ENCODE assay signal across 33 cellular contexts in genomic region chr2:105536175-105536574, GRCh38.
"Had no signal": no experiment of that assay in that cellular context is flagged by ENCODE, and none has a peak within 500 bp of the region (broad histone marks: within the 10 kb centered on the region; RNA-seq: fewer than 3 reads in every experiment).

No MANE protein-coding gene starts in this region.

- H3K4me1 ChIP-seq: adrenal gland, body of pancreas had no signal

- H3K9me3 ChIP-seq: adrenal gland, body of pancreas had no signal

- H3K4me3 ChIP-seq: adrenal gland, body of pancreas had no signal

- H3K27me3 ChIP-seq: adrenal gland, body of pancreas had no signal

- H3K36me3 ChIP-seq: adrenal gland, WERI-Rb-1 had no signal

- H3K27ac ChIP-seq: adrenal gland, body of pancreas, epithelial cell of prostate, WERI-Rb-1 had no signal

- ATAC-seq: activated CD4-positive, CD25-positive, alpha-beta regulatory T cell treated with anti-CD3 and anti-CD28 coated beads, Interleukin-2, amount 50 U/mL, for 24 hours; activated CD8-positive, alpha-beta memory T cell treated with anti-CD3 and anti-CD28 coated beads, Interleukin-2, amount 10 ng/mL, durations not matched to agents 7 days and 5 days; activated CD8-positive, alpha-beta T cell treated with anti-CD3 and anti-CD28 coated beads, Interleukin-2, amount 10 ng/mL, durations not matched to agents 7 days and 5 days; activated naive CD8-positive, alpha-beta T cell treated with anti-CD3 and anti-CD28 coated beads, Interleukin-2, amount 50 U/mL, for 24 hours; body of pancreas; effector memory CD8-positive, alpha-beta T cell; T-helper 17 cell had no signal

- DNase-seq: activated B cell treated with CpG ODN at 0.5 μM for 24 hours; activated CD4-positive, alpha-beta memory T cell treated with anti-CD3 and anti-CD28 coated beads for 36 hours; activated CD4-positive, alpha-beta T cell treated with anti-CD3 and anti-CD28 coated beads for 48 hours; activated CD4-positive, alpha-beta T cell treated with anti-CD3 and anti-CD28 coated beads, Interleukin-2, amount 50 U/mL, for 1 hour; activated CD8-positive, alpha-beta memory T cell treated with anti-CD3 and anti-CD28 coated beads, Interleukin-2, amount 10 ng/mL, durations not matched to agents 7 days and 5 days; activated CD8-positive, alpha-beta memory T cell treated with anti-CD3 and anti-CD28 coated beads, Interleukin-2, amount 50 U/mL, for 4 hours; activated CD8-positive, alpha-beta T cell treated with anti-CD3 and anti-CD28 coated beads, Interleukin-2, amount 10 ng/mL, durations not matched to agents 7 days and 5 days; activated effector memory CD4-positive, alpha-beta T cell treated with anti-CD3 and anti-CD28 coated beads, Interleukin-2, amount 50 U/mL, for 16 hours; activated naive CD4-positive, alpha-beta T cell treated with anti-CD3 and anti-CD28 coated beads for 36 hours; activated naive CD8-positive, alpha-beta T cell treated with anti-CD3 and anti-CD28 coated beads for 36 hours; activated naive CD8-positive, alpha-beta T cell treated with anti-CD3 and anti-CD28 coated beads, Interleukin-2, amount 50 U/mL, for 24 hours; activated T-cell treated with anti-CD3 and anti-CD28 coated beads, Interleukin-2, amount 50 U/mL, for 1 hour; activated T-cell treated with anti-CD3 and anti-CD28 coated beads, Interleukin-2, amount 50 U/mL, for 48 hours; adrenal gland; amygdala; aorta; body of pancreas; caudate nucleus; cortex of kidney; dermis blood vessel endothelial cell; effector CD4-positive, alpha-beta T cell; effector memory CD8-positive, alpha-beta T cell; foreskin fibroblast; T-helper 1 cell; T-helper 17 cell; T1000; WERI-Rb-1 had no signal

- FAIRE-seq: colon, endometrium, endothelial cell of umbilical vein, frontal cortex had no signal
